In genomic region chr12:48420031-48420775, GRCh38 we compare ENCODE assay signal across 26 cellular contexts. TPM values are rescaled to one million over a fixed set of nuclear protein-coding genes. Genes with fewer than 3 reads are reported as not detected.
"Had no signal": no experiment of that assay in that cellular context is flagged by ENCODE, and none has a peak within 500 bp of the region (broad histone marks: within the 10 kb centered on the region; RNA-seq: fewer than 3 reads in every experiment).

No MANE protein-coding gene starts in this region.

- H3K4me3 ChIP-seq: esophagus muscularis mucosa, mucosa of descending colon, spleen, upper lobe of right lung had no signal

- H3K4me3 Mint-ChIP-seq: activated CD4-positive, alpha-beta T cell treated with anti-CD3 and anti-CD28 coated beads, Interleukin-2, amount 10 ng/mL, durations not matched to agents 24 days and 14 days; activated CD8-positive, alpha-beta T cell treated with anti-CD3 and anti-CD28 coated beads for 36 hours; activated naive CD8-positive, alpha-beta T cell treated with anti-CD3 and anti-CD28 coated beads, Interleukin-2, amount 10 ng/mL, durations not matched to agents 7 days and 5 days; activated T-helper 17 cell treated with anti-CD3 and anti-CD28 coated beads, Interleukin-2, amount 50 U/mL, for 72 hours; naive B cell; stimulated activated naive B cell treated with anti-CD40 and anti-IgM and Interleukin-4, amounts not matched to agents 10 μg/mL and 1 μg/mL and 100 μg/mL, for 72 hours; T-cell had no signal

- H3K9me3 Mint-ChIP-seq: activated CD8-positive, alpha-beta T cell treated with anti-CD3 and anti-CD28 coated beads for 36 hours had no signal

- H3K4me1 ChIP-seq: upper lobe of right lung had no signal

- H3K27ac Mint-ChIP-seq: activated CD4-positive, alpha-beta T cell treated with anti-CD3 and anti-CD28 coated beads, Interleukin-2, amount 10 ng/mL, durations not matched to agents 24 days and 14 days; activated CD8-positive, alpha-beta T cell treated with anti-CD3 and anti-CD28 coated beads for 36 hours; activated naive CD8-positive, alpha-beta T cell treated with anti-CD3 and anti-CD28 coated beads, Interleukin-2, amount 10 ng/mL, durations not matched to agents 7 days and 5 days; activated T-helper 17 cell treated with anti-CD3 and anti-CD28 coated beads, Interleukin-2, amount 50 U/mL, for 72 hours; naive B cell; stimulated activated naive B cell treated with anti-CD40 and anti-IgM and Interleukin-4, amounts not matched to agents 10 μg/mL and 1 μg/mL and 100 μg/mL, for 72 hours; T-cell had no signal

- ATAC-seq: activated CD8-positive, alpha-beta T cell treated with anti-CD3 and anti-CD28 coated beads for 36 hours; activated T-helper 17 cell treated with anti-CD3 and anti-CD28 coated beads, Interleukin-2, amount 50 U/mL, for 72 hours; left lobe of liver; mucosa of descending colon; sciatic nerve; SK-N-SH treated with all-trans-retinoic acid at 6 μM for 48 hours; stimulated activated naive B cell treated with anti-CD40 and anti-IgM and Interleukin-4, amounts not matched to agents 10 μg/mL and 1 μg/mL and 100 μg/mL, for 72 hours; T-cell; upper lobe of right lung had no signal

- H3K27me3 Mint-ChIP-seq: activated naive CD8-positive, alpha-beta T cell treated with anti-CD3 and anti-CD28 coated beads, Interleukin-2, amount 10 ng/mL, durations not matched to agents 7 days and 5 days had no signal

- H3K9me3 ChIP-seq: esophagus muscularis mucosa, mucosa of descending colon, spleen, upper lobe of right lung had no signal

- H3K36me3 Mint-ChIP-seq: activated naive CD8-positive, alpha-beta T cell treated with anti-CD3 and anti-CD28 coated beads, Interleukin-2, amount 10 ng/mL, durations not matched to agents 7 days and 5 days; naive B cell; stimulated activated naive B cell treated with anti-CD40 and anti-IgM and Interleukin-4, amounts not matched to agents 10 μg/mL and 1 μg/mL and 100 μg/mL, for 72 hours had no signal

- H3K4me1 Mint-ChIP-seq: activated CD4-positive, alpha-beta T cell treated with anti-CD3 and anti-CD28 coated beads, Interleukin-2, amount 10 ng/mL, durations not matched to agents 24 days and 14 days; activated naive CD8-positive, alpha-beta T cell treated with anti-CD3 and anti-CD28 coated beads, Interleukin-2, amount 10 ng/mL, durations not matched to agents 7 days and 5 days; activated T-helper 17 cell treated with anti-CD3 and anti-CD28 coated beads, Interleukin-2, amount 50 U/mL, for 72 hours; naive B cell; stimulated activated naive B cell treated with anti-CD40 and anti-IgM and Interleukin-4, amounts not matched to agents 10 μg/mL and 1 μg/mL and 100 μg/mL, for 72 hours; T-cell had no signal

- DNase-seq: activated CD4-positive, alpha-beta T cell treated with anti-CD3 and anti-CD28 coated beads, Interleukin-2, amount 10 ng/mL, durations not matched to agents 24 days and 14 days; activated CD8-positive, alpha-beta T cell treated with anti-CD3 and anti-CD28 coated beads for 36 hours; activated naive CD4-positive, alpha-beta T cell treated with Interleukin-2 at 50 U/mL for 16 hours; activated naive CD8-positive, alpha-beta T cell treated with anti-CD3 and anti-CD28 coated beads, Interleukin-2, amount 10 ng/mL, durations not matched to agents 7 days and 5 days; activated T-cell treated with anti-CD3 and anti-CD28 coated beads, Interleukin-2, amount 50 U/mL, for 1 hour; cortex of kidney; effector CD8-positive, alpha-beta T cell; foreskin fibroblast; mucosa of descending colon; naive B cell; spleen; stimulated activated naive B cell treated with anti-CD40 and anti-IgM and Interleukin-4, amounts not matched to agents 10 μg/mL and 1 μg/mL and 100 μg/mL, for 72 hours; T-cell; T-helper 9 cell; upper lobe of right lung had no signal

- H3K27me3 ChIP-seq: esophagus muscularis mucosa, upper lobe of right lung had no signal

- H3K36me3 ChIP-seq: esophagus muscularis mucosa, spleen, upper lobe of right lung had no signal

- H3K27ac ChIP-seq: esophagus muscularis mucosa, spleen, upper lobe of right lung had no signal

RNA-seq across cellular contexts. Expression of gene ANP32D, which starts 52.2 kb away (rescaled TPM):
- total RNA-seq: activated CD4-positive, alpha-beta T cell treated with anti-CD3 and anti-CD28 coated beads, Interleukin-2, amount 10 ng/mL, durations not matched to agents 24 days and 14 days; activated CD8-positive, alpha-beta T cell treated with anti-CD3 and anti-CD28 coated beads for 36 hours; activated naive CD8-positive, alpha-beta T cell treated with anti-CD3 and anti-CD28 coated beads, Interleukin-2, amount 10 ng/mL, durations not matched to agents 7 days and 5 days; activated T-helper 17 cell treated with anti-CD3 and anti-CD28 coated beads, Interleukin-2, amount 50 U/mL, for 72 hours; endothelial cell of umbilical vein; esophagus muscularis mucosa; glomerular endothelial cell; left lobe of liver; lung microvascular endothelial cell; mucosa of descending colon; osteocyte; pulmonary artery endothelial cell; T-cell had no signal
- polyA plus RNA-seq: endothelial cell of umbilical vein, keratinocyte, spleen had no signal
